ENCODE assay signal across 9 cellular contexts in genomic region chr17:76506408-76507328, GRCh38. TPM values are rescaled to one million over a fixed set of nuclear protein-coding genes. Genes with fewer than 3 reads are reported as not detected.
DNase-seq lines count a peak whose midpoint lies in the region; ATAC-seq and TF ChIP-seq lines count a peak whose summit lies in the region.
"Had no signal": no experiment of that assay in that cellular context is flagged by ENCODE, and none has a peak within 500 bp of the region (broad histone marks: within the 10 kb centered on the region; RNA-seq: fewer than 3 reads in every experiment).

No MANE protein-coding gene starts in this region.

- peaks cover 8 to 27% of the 10 kb centered on the region in 2 experiments for H3K4me1 ChIP-seq in HCT116 (ENCODE audit: control insufficient read depth in 1 of 2, insufficient read depth in 2 of 2, low read length in 2 of 2)

- H3K4me2 ChIP-seq in HCT116 (ENCODE audit: low read length): peak overlapping the region; percentile 47

- POLR2A ChIA-PET in HCT116 (lab: Charles Lee): interaction anchor here (1.6 to 1.9 kb wide), 2 partner anchors 49 to 98 kb away, joined by 4 to 5 read pairs; no protein-coding TSS in a partner anchor

- peak; percentile 93 for TF ChIP-seq CTCF in Calu3 (IDR thresholded peaks at IDR 0.05; ENCODE audit: unreplicated experiment)
- peak; percentile 94 to 99 (median 98) for TF ChIP-seq CTCF in HCT116 (IDR thresholded peaks at IDR 0.05 in 2 of 3, conservative IDR thresholded peaks at IDR 0.05 in 1 of 3; ENCODE audit: borderline replicate concordance in 1 of 3, insufficient read depth in 1 of 3, low read depth in 2 of 3, low read length in 2 of 3)

- peak; percentile 84 for ATAC-seq in HCT116
- peak; percentile 75 for ATAC-seq in left colon
- no peak for ATAC-seq in GM21737 (IDR thresholded peaks at IDR 0.05; ENCODE audit: unreplicated experiment)

- no peaks in the 10 kb centered on the region for H4K20me1 ChIP-seq in HCT116 (ENCODE audit: insufficient read depth)

- H3K9me2 ChIP-seq in HCT116 (ENCODE audit: insufficient read depth): no peaks in the 10 kb centered on the region

- no peaks in the 10 kb centered on the region for H3K9me3 ChIP-seq in HCT116 (ENCODE audit: control insufficient read depth in 1 of 2, insufficient read depth in 1 of 2, low read depth in 1 of 2, low read length in 2 of 2)

- no peak for TF ChIP-seq POLR2A in HCT116 (IDR thresholded peaks at IDR 0.05; ENCODE audit: borderline replicate concordance, extremely low read depth, insufficient read depth, insufficient read length)

- H2AFZ ChIP-seq in HCT116 (ENCODE audit: low read depth, low read length, poor library complexity, severe bottlenecking): peak overlapping the region; percentile 83

- H3K27me3 Mint-ChIP-seq in Calu3 (ENCODE audit: unreplicated experiment): peaks cover 39% of the 10 kb centered on the region

- no peaks in the 10 kb centered on the region for H3K79me2 ChIP-seq in HCT116 (ENCODE audit: insufficient read depth, low read length)

- peak; percentile 100 for TF ChIP-seq RAD21 in HCT116 (IDR thresholded peaks at IDR 0.05; ENCODE audit: low read depth)

- CTCF ChIA-PET in Calu3 (lab: Charles Lee) (interaction anchor here (0.6 to 1.8 kb wide), 3 partner anchors 48 to 98 kb away, joined by 3 to 6 read pairs (median 5); no protein-coding TSS in a partner anchor), HCT116 (lab: Charles Lee) (interaction anchor here (1.0 to 9.5 kb wide), 11 partner anchors 16 to 205 kb away, joined by 3 to 100 read pairs (median 6); partner anchors contain the start of gene AANAT)

- peak; percentile 90 for DNase-seq in Calu3
- DNase-seq in HCT116 (ENCODE audit: low read depth, low spot score): peak; percentile 60
- DNase-seq in NCI-H446 (lab: John Stamatoyannopoulos, UW): peak; percentile 53 to 86
- peak; percentile 85 for DNase-seq in activated CD4-positive, alpha-beta T cell treated with anti-CD3 and anti-CD28 coated beads for 1 hour
- peak in 57 of 61 donors; percentile 32 to 84 (median 64) for DNase-seq in caudate nucleus (lab: John Stamatoyannopoulos, UW)
- DNase-seq in left colon: peak; percentile 64 to 84
- peak; percentile 90 for DNase-seq in stimulated activated CD4-positive, alpha-beta T cell treated with anti-CD3 and anti-CD28 coated beads, Interleukin-4, amount 100 ng/mL, for 24 hours

- no peak overlapping the region for H3K4me3 Mint-ChIP-seq in Calu3 (ENCODE audit: low read depth, unreplicated experiment)

- peaks cover 4% of the 10 kb centered on the region for H3K4me1 Mint-ChIP-seq in Calu3 (ENCODE audit: low read depth, unreplicated experiment)

- RAD21 ChIA-PET in HCT116 (lab: Charles Lee; ENCODE audit: low non-redundant PET in 1 of 2, low total read pairs in 2 of 2, uncharacterized antibody in 2 of 2, unreplicated experiment in 2 of 2): interaction anchor here (0.9 to 1.5 kb wide), 4 partner anchors 35 to 48 kb away, joined by 3 to 6 read pairs (median 4); partner anchors contain the start of gene AANAT (in 1 of the 2)

- BruUV-seq in Calu3 (replicated peaks; lab: Mats Ljungman, UMichigan) (no TSS peak), HCT116 (replicated peaks; lab: Mats Ljungman, UMichigan) (no TSS peak)

- H3K9me3 Mint-ChIP-seq in Calu3 (ENCODE audit: low read depth, unreplicated experiment): no peaks in the 10 kb centered on the region

- H3K36me3 Mint-ChIP-seq in Calu3 (ENCODE audit: insufficient read depth, unreplicated experiment): peaks cover 7% of the 10 kb centered on the region

- intact Hi-C loops in Calu3 (cut with micrococcal nuclease; ENCODE audit: unreplicated experiment): loop anchor here (1.0 kb wide), 1 partner anchor 40 kb away; no protein-coding TSS in a partner anchor
- intact Hi-C loops in HCT116 (cut with micrococcal nuclease): loop anchor here (1.0 kb wide), 3 partner anchors 40 to 98 kb away; no protein-coding TSS in a partner anchor
- intact Hi-C loops in left colon (cut with DNase I, micrococcal nuclease): loop anchor here (5.0 kb wide), 1 partner anchor 39 kb away; the partner anchor contains the start of gene AANAT (in 2 of the 2)

- H3K27me3 ChIP-seq in HCT116 (ENCODE audit: insufficient read depth, low read length): no peaks in the 10 kb centered on the region

- H3K9ac ChIP-seq in HCT116 (ENCODE audit: low read length): peak overlapping the region; percentile 27

- no peaks in the 10 kb centered on the region for H3K36me3 ChIP-seq in HCT116 (ENCODE audit: control insufficient read depth in 1 of 2, insufficient read depth in 2 of 2, low read length in 2 of 2)

- no peak overlapping the region for H3K4me3 ChIP-seq in HCT116 (replicated peaks in 1 of 2; ENCODE audit: low read depth in 1 of 2, low read length in 2 of 2)

- H3K27ac Mint-ChIP-seq in Calu3 (ENCODE audit: unreplicated experiment): no peak overlapping the region

- H3K27ac ChIP-seq in HCT116 (ENCODE audit: low read depth, low read length) (no peak overlapping the region; the same call in 1 of the 2 replicates), caudate nucleus (ENCODE audit: low read depth, low read length) (no peak overlapping the region)

TF ChIP-seq in HCT116, 20 proteins besides CTCF, POLR2A, EP300 and RAD21:
- TF ChIP-seq MAX (IDR thresholded peaks at IDR 0.05) (peak; percentile 95), CBX3 (IDR thresholded peaks at IDR 0.05; ENCODE audit: low read depth) (no peak)
TF ChIP-seq in HCT116: peak in this region for 1.

RNA-seq across cellular contexts. Expression of gene RHBDF2, which starts 5.4 kb away (rescaled TPM):
- 47.7 and 47.9 TPM in 2 replicates for total RNA-seq in Calu3 (2022)
- 61.1 TPM for total RNA-seq in HCT116 (2021; ENCODE audit: unreplicated experiment)
- 34.4 and 40.6 TPM in 2 replicates for polyA plus RNA-seq in HCT116 (2012)
- total RNA-seq in left colon: 10 to 100 TPM; 11.6 to 12.8 TPM

RNA-seq across cellular contexts. Expression of gene CYGB, which starts 30.8 kb away (rescaled TPM):
- total RNA-seq in Calu3 (2022) (not detected in 2 replicates), HCT116 (2021; ENCODE audit: unreplicated experiment) (0.66 TPM), left colon (10 to 100 TPM in 1 of 2 donors, 1 to 10 TPM in 1; 9.0 to 12.2 TPM)
- 0.22 and 0.36 TPM in 2 replicates for polyA plus RNA-seq in HCT116 (2012)
- total RNA-seq: activated CD8-positive, alpha-beta memory T cell treated with anti-CD3 and anti-CD28 coated beads for 36 hours had no signal

RNA-seq across cellular contexts. Expression of gene PRCD, which starts 33.2 kb away (rescaled TPM):
- total RNA-seq in Calu3 (2022): not detected in 2 replicates
- total RNA-seq in HCT116 (2021; ENCODE audit: unreplicated experiment): not detected
- 0.39 and 0.62 TPM in 2 replicates for polyA plus RNA-seq in HCT116 (2012)
- total RNA-seq in left colon: 1 to 10 TPM in 1 of 2 donors, under 1 TPM in 1; 0.92 to 2.3 TPM

RNA-seq across cellular contexts. Expression of gene AANAT, which starts 39.3 kb away (rescaled TPM):
- not detected in 2 replicates for total RNA-seq in Calu3 (2022)
- not detected for total RNA-seq in HCT116 (2021; ENCODE audit: unreplicated experiment)
- polyA plus RNA-seq in HCT116 (2012): 0.24 and 0.36 TPM in 2 replicates
- total RNA-seq in left colon: not detected

RNA-seq across cellular contexts. Expression of gene UBE2O, which starts 53.7 kb away (rescaled TPM):
- total RNA-seq in Calu3 (2022) (29.0 and 34.4 TPM in 2 replicates), HCT116 (2021; ENCODE audit: unreplicated experiment) (59.1 TPM), left colon (10 to 100 TPM; 15.9 to 18.2 TPM)
- polyA plus RNA-seq in HCT116 (2012): 50.2 and 72.6 TPM in 2 replicates
